ENCODE assay signal across 10 cellular contexts in genomic region chr6:5764401-5764955, GRCh38.
DNase-seq lines count a peak whose midpoint lies in the region; ATAC-seq and TF ChIP-seq lines count a peak whose summit lies in the region.
"Had no signal": no experiment of that assay in that cellular context is flagged by ENCODE, and none has a peak within 500 bp of the region (broad histone marks: within the 10 kb centered on the region; RNA-seq: fewer than 3 reads in every experiment).

No MANE protein-coding gene starts in this region.

- no peaks in the 10 kb centered on the region for H3K36me3 Mint-ChIP-seq in stimulated activated effector memory CD8-positive, alpha-beta T cell treated with anti-CD3 and anti-CD28 coated beads, Interleukin-12 subunit alpha, Interleukin-12 subunit beta, amount 100 ng/mL, for 72 hours
- peaks cover under 1% of the 10 kb centered on the region for H3K36me3 Mint-ChIP-seq in MCF 10A (ENCODE audit: insufficient read depth, unreplicated experiment)

- DNase-seq in MG63 (peak; percentile 76), Right ventricle myocardium inferior (ENCODE audit: missing footprints) (no peak), NCI-H345 treated with DMSO at 0.1 percent for 48 hours (lab: John Stamatoyannopoulos, UW; ENCODE audit: unreplicated experiment) (no peak), foreskin melanocyte (no peak), MCF 10A (ENCODE audit: unreplicated experiment) (no peak)
- no peak for DNase-seq in stimulated activated effector memory CD8-positive, alpha-beta T cell treated with anti-CD3 and anti-CD28 coated beads, Interleukin-12 subunit alpha, Interleukin-12 subunit beta, amount 100 ng/mL, for 72 hours (ENCODE audit: low spot score in 2 of 2)
- DNase-seq: activated CD8-positive, alpha-beta memory T cell treated with anti-CD3 and anti-CD28 coated beads, Interleukin-2, amount 50 U/mL, for 4 hours; stimulated activated naive CD4-positive, alpha-beta T cell treated with Interleukin-2 at 50 U/mL for 16 hours had no signal

- peaks cover 4% of the 10 kb centered on the region for H3K9me3 Mint-ChIP-seq in stimulated activated effector memory CD8-positive, alpha-beta T cell treated with anti-CD3 and anti-CD28 coated beads, Interleukin-12 subunit alpha, Interleukin-12 subunit beta, amount 100 ng/mL, for 72 hours
- peaks cover 10% of the 10 kb centered on the region for H3K9me3 Mint-ChIP-seq in MCF 10A (ENCODE audit: unreplicated experiment)

- H3K4me3 Mint-ChIP-seq in stimulated activated effector memory CD8-positive, alpha-beta T cell treated with anti-CD3 and anti-CD28 coated beads, Interleukin-12 subunit alpha, Interleukin-12 subunit beta, amount 100 ng/mL, for 72 hours: no peak overlapping the region
- no peak overlapping the region for H3K4me3 Mint-ChIP-seq in MCF 10A (ENCODE audit: unreplicated experiment)

- H3K27me3 ChIP-seq in MG63: no peaks in the 10 kb centered on the region

- no peak for TF ChIP-seq CTCF in MCF 10A (IDR thresholded peaks at IDR 0.05; ENCODE audit: unreplicated experiment)

- ATAC-seq in GM19025 (IDR thresholded peaks at IDR 0.05; ENCODE audit: low read depth, unreplicated experiment) (peak; percentile 70), Right ventricle myocardium inferior (peak; percentile 90), HG03442 (IDR thresholded peaks at IDR 0.05; ENCODE audit: unreplicated experiment) (no peak)
- ATAC-seq in stimulated activated effector memory CD8-positive, alpha-beta T cell treated with anti-CD3 and anti-CD28 coated beads, Interleukin-12 subunit alpha, Interleukin-12 subunit beta, amount 100 ng/mL, for 72 hours: peak; percentile 28

- intact Hi-C loops in Right ventricle myocardium inferior (cut with DNase I) (loop anchor here (10.0 kb wide), 4 partner anchors 110 to 260 kb away; no protein-coding TSS in a partner anchor), MCF 10A (cut with micrococcal nuclease) (no loop called here)

- no peaks in the 10 kb centered on the region for H3K36me3 ChIP-seq in MG63

- CTCF ChIA-PET in MCF 10A (lab: Yijun Ruan, JAX): no interaction called here

- H3K27ac Mint-ChIP-seq in stimulated activated effector memory CD8-positive, alpha-beta T cell treated with anti-CD3 and anti-CD28 coated beads, Interleukin-12 subunit alpha, Interleukin-12 subunit beta, amount 100 ng/mL, for 72 hours: no peak overlapping the region
- no peak overlapping the region for H3K27ac Mint-ChIP-seq in MCF 10A (ENCODE audit: low read depth, unreplicated experiment)

- H3K4me3 ChIP-seq in MG63: no peak overlapping the region

- H3K4me1 Mint-ChIP-seq in stimulated activated effector memory CD8-positive, alpha-beta T cell treated with anti-CD3 and anti-CD28 coated beads, Interleukin-12 subunit alpha, Interleukin-12 subunit beta, amount 100 ng/mL, for 72 hours: peaks cover 17% of the 10 kb centered on the region
- H3K4me1 Mint-ChIP-seq in MCF 10A (ENCODE audit: insufficient read depth, unreplicated experiment): peaks cover 8% of the 10 kb centered on the region

- BruUV-seq in MCF 10A (replicated peaks; lab: Mats Ljungman, UMichigan): no TSS peak

- H3K27me3 Mint-ChIP-seq in MCF 10A (ENCODE audit: insufficient read depth, unreplicated experiment): no peaks in the 10 kb centered on the region

- POLR2A ChIA-PET in MCF 10A (lab: Yijun Ruan, JAX): no interaction called here

- no peaks in the 10 kb centered on the region for H3K9me3 ChIP-seq in MG63
